In genomic region chr12:96136129-96136528, GRCh38 we compare ENCODE assay signal across 12 cellular contexts. TPM values are rescaled to one million over a fixed set of nuclear protein-coding genes. Genes with fewer than 3 reads are reported as not detected.
DNase-seq lines count a peak whose midpoint lies in the region; ATAC-seq and TF ChIP-seq lines count a peak whose summit lies in the region.
"Had no signal": no experiment of that assay in that cellular context is flagged by ENCODE, and none has a peak within 500 bp of the region (broad histone marks: within the 10 kb centered on the region; RNA-seq: fewer than 3 reads in every experiment).

No MANE protein-coding gene starts in this region.

- peak overlapping the region; percentile 24; the same call in 1 of the 2 replicates for H3K4me3 ChIP-seq in ACC112 (ENCODE audit: low read depth, low read length)
- no peak overlapping the region for H3K4me3 ChIP-seq in lower lobe of right lung

- H3K79me2 ChIP-seq in ACC112 (ENCODE audit: control insufficient read depth, insufficient read depth, low read length, unreplicated experiment): no peaks in the 10 kb centered on the region

- H3K27ac ChIP-seq in ACC112 (ENCODE audit: low read depth, low read length) (peak overlapping the region; percentile 45), lower lobe of right lung (no peak overlapping the region)

- H3K27ac Mint-ChIP-seq in effector memory CD8-positive, alpha-beta T cell: no peak overlapping the region
- H3K27ac Mint-ChIP-seq: brain had no signal

- H3K36me3 ChIP-seq in ACC112 (ENCODE audit: insufficient read depth, low read length) (no peaks in the 10 kb centered on the region), lower lobe of right lung (no peaks in the 10 kb centered on the region)

- H3K27me3 Mint-ChIP-seq in effector memory CD8-positive, alpha-beta T cell: peaks cover 11 to 12% of the 10 kb centered on the region in 2 donors

- H3K9me3 ChIP-seq in lower lobe of right lung: no peaks in the 10 kb centered on the region

- H3K4me3 Mint-ChIP-seq in effector memory CD8-positive, alpha-beta T cell: no peak overlapping the region
- H3K4me3 Mint-ChIP-seq: brain; naive thymus-derived CD8-positive, alpha-beta T cell had no signal

- no peak for TF ChIP-seq CTCF in lower lobe of right lung (IDR thresholded peaks at IDR 0.05)

- peaks cover 0 to 20% of the 10 kb centered on the region in 2 donors for H3K4me1 Mint-ChIP-seq in effector memory CD8-positive, alpha-beta T cell (ENCODE audit: low read depth in 2 of 2)
- H3K4me1 Mint-ChIP-seq: brain had no signal

- H3K27me3 ChIP-seq in ACC112 (ENCODE audit: insufficient read depth, low read length): peaks cover 8% of the 10 kb centered on the region; the same call in 1 of the 2 replicates
- H3K27me3 ChIP-seq in lower lobe of right lung (ENCODE audit: low read depth): no peaks in the 10 kb centered on the region

- ATAC-seq in lower lobe of right lung: peak; percentile 57 to 77
- ATAC-seq in effector memory CD8-positive, alpha-beta T cell (replicated peaks): no peak
- ATAC-seq: naive thymus-derived CD8-positive, alpha-beta T cell had no signal

- peaks cover 4% of the 10 kb centered on the region for H3K36me3 Mint-ChIP-seq in effector memory CD8-positive, alpha-beta T cell (ENCODE audit: insufficient read depth)
- H3K36me3 Mint-ChIP-seq: brain; CD4-positive, alpha-beta memory T cell; naive thymus-derived CD8-positive, alpha-beta T cell had no signal

- intact Hi-C loops in lower lobe of right lung (cut with DNase I): no loop called here

- H3K4me1 ChIP-seq in ACC112 (ENCODE audit: control insufficient read depth, insufficient read depth, low read length, unreplicated experiment) (peaks cover 29% of the 10 kb centered on the region), lower lobe of right lung (peaks cover 9% of the 10 kb centered on the region)

- H3K9me3 Mint-ChIP-seq in effector memory CD8-positive, alpha-beta T cell: no peaks in the 10 kb centered on the region
- H3K9me3 Mint-ChIP-seq: naive thymus-derived CD8-positive, alpha-beta T cell had no signal

- H2AFZ ChIP-seq in ACC112 (ENCODE audit: low read length, unreplicated experiment): peak overlapping the region; percentile 28

- DNase-seq in HCEC 1CT (peak; percentile 38), astrocyte of the hippocampus (ENCODE audit: low read depth, low spot score) (peak; percentile 98), lower lobe of right lung (no peak), NCI-H446 treated with DMSO at 0.1 percent for 48 hours (lab: John Stamatoyannopoulos, UW) (no peak), amniotic stem cell (lab: John Stamatoyannopoulos, UW) (no peak), activated gamma-delta T cell (lab: John Stamatoyannopoulos, UW) (no peak)
- DNase-seq in effector memory CD8-positive, alpha-beta T cell: no peak
- DNase-seq: CD4-positive, alpha-beta memory T cell; naive thymus-derived CD8-positive, alpha-beta T cell; NCI-H1694 had no signal

RNA-seq across cellular contexts. Expression of gene ELK3, which starts 58.0 kb away (rescaled TPM):
- total RNA-seq in lower lobe of right lung: 29.1 TPM

Comparison
In these comparisons a context has a peak if more than half of its experiments do, and no peak if none do; other contexts are left out.
1. DNase-seq: peak in HCEC 1CT (single experiment) and astrocyte of the hippocampus (single experiment); none in lower lobe of right lung (single experiment), NCI-H446 treated with DMSO at 0.1 percent for 48 hours (single experiment), effector memory CD8-positive, alpha-beta T cell (0 of 3), amniotic stem cell (single experiment) and activated gamma-delta T cell (single experiment).